ENCODE assay signal across 11 cellular contexts in the genomic region with DNA sequence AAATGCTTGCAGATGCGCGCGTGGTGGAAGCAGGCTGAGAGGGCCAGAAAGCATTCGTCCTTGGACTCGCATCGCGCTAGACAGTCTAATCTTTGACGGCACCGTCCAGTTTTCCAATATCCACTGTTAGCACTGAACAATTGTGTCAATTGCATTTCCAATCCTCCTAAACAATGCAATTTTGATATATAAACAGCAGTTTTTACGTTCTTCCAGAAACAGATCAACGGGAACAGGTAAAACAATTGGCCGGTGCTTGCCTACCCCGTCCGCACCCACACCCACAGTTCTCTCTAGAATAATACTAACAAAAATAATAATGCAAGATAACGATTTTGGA. TPM values are rescaled to one million over a fixed set of nuclear protein-coding genes. Genes with fewer than 3 reads are reported as not detected.
DNase-seq lines count a peak whose midpoint lies in the region; ATAC-seq and TF ChIP-seq lines count a peak whose summit lies in the region.
"Had no signal": no experiment of that assay in that cellular context is flagged by ENCODE, and none has a peak within 500 bp of the region (broad histone marks: within the 10 kb centered on the region; RNA-seq: fewer than 3 reads in every experiment).

No MANE protein-coding gene starts in this region.

- no peaks in the 10 kb centered on the region for H3K36me3 Mint-ChIP-seq in activated CD4-positive, alpha-beta T cell treated with anti-CD3 and anti-CD28 coated beads for 36 hours (ENCODE audit: low read depth)
- no peaks in the 10 kb centered on the region for H3K36me3 Mint-ChIP-seq in endodermal cell (ENCODE audit: low read depth)

- H4K20me1 ChIP-seq in OCI-LY3 (ENCODE audit: insufficient read depth, low read length): no peaks in the 10 kb centered on the region

- no peak overlapping the region for H3K27ac Mint-ChIP-seq in activated CD4-positive, alpha-beta T cell treated with anti-CD3 and anti-CD28 coated beads for 36 hours
- no peak overlapping the region for H3K27ac Mint-ChIP-seq in endodermal cell

- H3K9ac ChIP-seq in OCI-LY3 (ENCODE audit: low read length) (no peak overlapping the region), endodermal cell (ENCODE audit: extremely low read depth, low read length, poor library complexity, severe bottlenecking) (no peak overlapping the region), skeletal muscle satellite cell (ENCODE audit: low read depth, low read length) (no peak overlapping the region)

- TF ChIP-seq CTCF in OCI-LY3 (IDR thresholded peaks at IDR 0.05; ENCODE audit: low read depth, low read length) (no peak), endodermal cell (conservative IDR thresholded peaks at IDR 0.05) (no peak), GM10266 (IDR thresholded peaks at IDR 0.05; ENCODE audit: control insufficient read depth, insufficient read depth, low read depth, missing control alignments) (no peak)

- H3K79me2 ChIP-seq in OCI-LY3 (ENCODE audit: low read length): no peaks in the 10 kb centered on the region

- H3K27ac ChIP-seq in OCI-LY3 (ENCODE audit: low read length): no peak overlapping the region
- H3K27ac ChIP-seq in endodermal cell (ENCODE audit: low read depth, low read length): no peak overlapping the region

- H3K27me3 ChIP-seq in OCI-LY3 (ENCODE audit: low read depth, low read length): peaks cover 27% of the 10 kb centered on the region
- peaks cover 21% of the 10 kb centered on the region for H3K27me3 ChIP-seq in endodermal cell (ENCODE audit: control insufficient read depth, insufficient read depth, low read length, poor library complexity, severe bottlenecking)
- H3K27me3 ChIP-seq in skeletal muscle satellite cell (ENCODE audit: control insufficient read depth, insufficient read depth, low read length): peaks cover 60% of the 10 kb centered on the region

- H3K4me3 Mint-ChIP-seq in activated CD4-positive, alpha-beta T cell treated with anti-CD3 and anti-CD28 coated beads for 36 hours: peak overlapping the region; percentile 54
- H3K4me3 Mint-ChIP-seq in endodermal cell: peak overlapping the region; percentile 48

- no peak for DNase-seq in activated CD4-positive, alpha-beta T cell treated with anti-CD3 and anti-CD28 coated beads for 36 hours
- no peak for DNase-seq in activated CD4-positive, alpha-beta T cell treated with anti-CD3 and anti-CD28 coated beads for 48 hours
- no peak for DNase-seq in endodermal cell
- DNase-seq in GM10266 (ENCODE audit: extremely low spot score): no peak
- DNase-seq: NCI-H2081 treated with DMSO at 0.1 percent for 48 hours had no signal

- peak overlapping the region; percentile 87 for H3K4me2 ChIP-seq in OCI-LY3 (ENCODE audit: low read length)
- peak overlapping the region; percentile 83 for H3K4me2 ChIP-seq in skeletal muscle satellite cell (ENCODE audit: low read length)

- intact Hi-C loops in activated CD4-positive, alpha-beta T cell treated with anti-CD3 and anti-CD28 coated beads for 36 hours (cut with DNase I, micrococcal nuclease): loop anchor here (1.0 to 5.0 kb wide), 7 partner anchors 70 to 928 kb away; a partner anchor contains a TSS

- WGBS in endodermal cell (ENCODE audit: insufficient coverage in 1 of 2, insufficient read length in 1 of 2), 2 experiments: 29 to 38% methylated on average over 3 to 14 of the region's 15 CpGs

- H3K9me3 Mint-ChIP-seq in activated CD4-positive, alpha-beta T cell treated with anti-CD3 and anti-CD28 coated beads for 36 hours (ENCODE audit: low read depth): no peaks in the 10 kb centered on the region
- H3K9me3 Mint-ChIP-seq in endodermal cell: no peaks in the 10 kb centered on the region

- no peaks in the 10 kb centered on the region for H3K36me3 ChIP-seq in OCI-LY3 (replicated peaks; ENCODE audit: low read depth, low read length)
- H3K36me3 ChIP-seq in endodermal cell (ENCODE audit: control insufficient read depth, insufficient read depth, low read length): no peaks in the 10 kb centered on the region
- no peaks in the 10 kb centered on the region for H3K36me3 ChIP-seq in skeletal muscle satellite cell (ENCODE audit: insufficient read depth, low read length)

- no peak for ATAC-seq in activated CD4-positive, alpha-beta T cell treated with anti-CD3 and anti-CD28 coated beads for 36 hours
- ATAC-seq in GM18502 (IDR thresholded peaks at IDR 0.05; ENCODE audit: poor library complexity, unreplicated experiment) (no peak), HG03159 (IDR thresholded peaks at IDR 0.05; ENCODE audit: unreplicated experiment) (no peak)

- H3K27me3 Mint-ChIP-seq in activated CD4-positive, alpha-beta T cell treated with anti-CD3 and anti-CD28 coated beads for 36 hours: peaks cover 25% of the 10 kb centered on the region
- peaks cover 33% of the 10 kb centered on the region for H3K27me3 Mint-ChIP-seq in endodermal cell (ENCODE audit: insufficient read depth)

- H3K9me3 ChIP-seq in OCI-LY3 (ENCODE audit: insufficient read depth, low read length) (no peaks in the 10 kb centered on the region), endodermal cell (ENCODE audit: control insufficient read depth, low read length) (no peaks in the 10 kb centered on the region), skeletal muscle satellite cell (replicated peaks; ENCODE audit: low read length) (no peaks in the 10 kb centered on the region)

- H3K4me1 ChIP-seq in OCI-LY3 (ENCODE audit: low read length) (peaks cover 8% of the 10 kb centered on the region), endodermal cell (ENCODE audit: control insufficient read depth, insufficient read depth, low read length) (peaks cover 17% of the 10 kb centered on the region), skeletal muscle satellite cell (ENCODE audit: control insufficient read depth, insufficient read depth, low read length) (peaks cover 12% of the 10 kb centered on the region)

- CTCF ChIA-PET in activated CD4-positive, alpha-beta T cell treated with anti-CD3 and anti-CD28 coated beads for 36 hours (lab: Charles Lee): interaction anchor here (0.6 to 5.4 kb wide), 23 partner anchors 8 to 354 kb away, joined by 3 to 90 read pairs (median 4); a partner anchor contains a TSS

- POLR2A ChIA-PET in activated CD4-positive, alpha-beta T cell treated with anti-CD3 and anti-CD28 coated beads for 36 hours (lab: Charles Lee): no interaction called here

- H2AFZ ChIP-seq in OCI-LY3 (ENCODE audit: low read depth, low read length): peak overlapping the region; percentile 71

- H3K4me1 Mint-ChIP-seq in activated CD4-positive, alpha-beta T cell treated with anti-CD3 and anti-CD28 coated beads for 36 hours: no peaks in the 10 kb centered on the region
- peaks cover 19% of the 10 kb centered on the region for H3K4me1 Mint-ChIP-seq in endodermal cell

- H3K4me3 ChIP-seq in OCI-LY3 (ENCODE audit: low read length): peak overlapping the region; percentile 77
- no peak overlapping the region for H3K4me3 ChIP-seq in endodermal cell (ENCODE audit: low read length)
- peak overlapping the region; percentile 65 for H3K4me3 ChIP-seq in skeletal muscle satellite cell (ENCODE audit: low read length)

RNA-seq across cellular contexts. Expression of a gene that starts 17.2 kb away (rescaled TPM):
- total RNA-seq in activated CD4-positive, alpha-beta T cell treated with anti-CD3 and anti-CD28 coated beads for 36 hours: not detected
- under 1 TPM in 1 of 2 donors, not detected in 1; 0.22 TPM for total RNA-seq in endodermal cell
- polyA plus RNA-seq in endodermal cell (2013, experiment 1 of 2): 0.11 TPM
- polyA plus RNA-seq in endodermal cell (2013, experiment 2 of 2): not detected
- not detected in 2 replicates for total RNA-seq in skeletal muscle satellite cell (2012; rRNA removed)
- total RNA-seq: fibroblast of lung, G401 had no signal
- polyA plus RNA-seq: fibroblast of lung had no signal

RNA-seq across cellular contexts. Expression of a gene that starts 35.6 kb away (rescaled TPM):
- under 1 TPM in 1 of 2 experiments, not detected in 1; 0.04 TPM for total RNA-seq in activated CD4-positive, alpha-beta T cell treated with anti-CD3 and anti-CD28 coated beads for 36 hours
- total RNA-seq in endodermal cell: under 1 TPM in 1 of 2 donors, not detected in 1; 0.11 TPM
- polyA plus RNA-seq in endodermal cell (2013, experiment 1 of 2): 0.07 TPM
- 0.25 TPM for polyA plus RNA-seq in endodermal cell (2013, experiment 2 of 2)
- 0.22 and 0.25 TPM in 2 replicates for total RNA-seq in skeletal muscle satellite cell (2012; rRNA removed)
